16 cellular contexts compared by ENCODE assay signal in genomic region chr19:50322234-50322633, GRCh38. TPM values are rescaled to one million over a fixed set of nuclear protein-coding genes. Genes with fewer than 3 reads are reported as not detected.
DNase-seq lines count a peak whose midpoint lies in the region; TF ChIP-seq lines count a peak whose summit lies in the region.
"Had no signal": no experiment of that assay in that cellular context is flagged by ENCODE, and none has a peak within 500 bp of the region (broad histone marks: within the 10 kb centered on the region; RNA-seq: fewer than 3 reads in every experiment).

No MANE protein-coding gene starts in this region.

- peaks cover 6% of the 10 kb centered on the region for H3K36me3 Mint-ChIP-seq in glutamatergic neuron (ENCODE audit: unreplicated experiment)

- peaks cover 0 to 6% of the 10 kb centered on the region in 2 experiments; a peak in 1 of 3 replicates for H3K36me3 ChIP-seq in HEK293 (ENCODE audit: control insufficient read depth in 2 of 2, insufficient read depth in 1 of 2, low read length in 2 of 2)
- H3K36me3 ChIP-seq in spleen: peaks cover 0 to 11% (median 0%) of the 10 kb centered on the region in 6 donors
- H3K36me3 ChIP-seq: BLaER1, HAP-1 had no signal

- WGBS in spleen, 5 donors: 79 to 85% (median 80%) methylated on average over 12 of the region's 12 CpGs

- H3K4me1 Mint-ChIP-seq in glutamatergic neuron (ENCODE audit: low read depth, unreplicated experiment): peaks cover 25% of the 10 kb centered on the region

- H3K4me3 Mint-ChIP-seq in glutamatergic neuron (ENCODE audit: unreplicated experiment): peak overlapping the region; percentile 55
- H3K4me3 Mint-ChIP-seq: HFFc6 had no signal

- no peaks in the 10 kb centered on the region for H3K9me3 ChIP-seq in HEK293 (ENCODE audit: control insufficient read depth, insufficient read depth, low read depth, low read length)
- peaks cover 0 to 7% (median 0%) of the 10 kb centered on the region in 8 donors for H3K9me3 ChIP-seq in spleen
- H3K9me3 ChIP-seq: BLaER1, HAP-1 had no signal

- peak overlapping the region; percentile 53 for H3K27ac Mint-ChIP-seq in glutamatergic neuron (ENCODE audit: unreplicated experiment)
- H3K27ac Mint-ChIP-seq: HFFc6 had no signal

- DNase-seq in GM10266 (ENCODE audit: extremely low spot score) (peak; percentile 6), glutamatergic neuron (no peak), spleen (peak; percentile 50), DMS 273 treated with DMSO at 0.1 percent for 48 hours (lab: John Stamatoyannopoulos, UW) (no peak), SKM-1 (lab: John Stamatoyannopoulos, UW; ENCODE audit: unreplicated experiment) (no peak)
- no peak for DNase-seq in activated CD8-positive, alpha-beta memory T cell treated with anti-CD3 and anti-CD28 coated beads, Interleukin-2, amount 50 U/mL, for 4 hours
- DNase-seq: 8988T, AML-193, Calu3, DMS79, GOT3, HFFc6 had no signal

- no peak overlapping the region for H3K27ac ChIP-seq in HEK293 (ENCODE audit: extremely low read depth, low read depth, low read length)
- H3K27ac ChIP-seq in spleen: no peak overlapping the region
- H3K27ac ChIP-seq: BLaER1 had no signal

- H3K4me1 ChIP-seq in HEK293 (ENCODE audit: control insufficient read depth, insufficient read depth, low read length) (no peaks in the 10 kb centered on the region), spleen (peaks cover 5 to 22% (median 14%) of the 10 kb centered on the region in 6 donors)
- H3K4me1 ChIP-seq: HAP-1 had no signal

- peaks cover 21% of the 10 kb centered on the region for H3K27me3 Mint-ChIP-seq in glutamatergic neuron (ENCODE audit: unreplicated experiment)

- TF ChIP-seq CTCF in GM10266 (IDR thresholded peaks at IDR 0.05; ENCODE audit: control insufficient read depth, insufficient read depth, low read depth, missing control alignments): no peak
- no peak for TF ChIP-seq CTCF in HEK293 (tag by site-specific recombination; IDR thresholded peaks at IDR 0.05)
- no peak for TF ChIP-seq CTCF in glutamatergic neuron (IDR thresholded peaks at IDR 0.05; ENCODE audit: partially characterized antibody, unreplicated experiment)
- TF ChIP-seq CTCF in spleen (IDR thresholded peaks at IDR 0.05 in 8 of 11, conservative IDR thresholded peaks at IDR 0.05 in 3 of 11): no peak

- H3K9me3 Mint-ChIP-seq in glutamatergic neuron (ENCODE audit: unreplicated experiment): peaks cover 14% of the 10 kb centered on the region

- CTCF ChIA-PET in HEK293 (lab: Yijun Ruan, JAX): interaction anchor here (0.6 kb wide), 1 partner anchor 29 kb away, joined by 3 read pairs; no protein-coding TSS in a partner anchor

- H3K4me3 ChIP-seq in HEK293 (ENCODE audit: low read depth, low read length) (no peak overlapping the region), spleen (no peak overlapping the region)
- H3K4me3 ChIP-seq: BLaER1, HAP-1 had no signal

- POLR2A ChIA-PET in HEK293 (lab: Yijun Ruan, JAX): no interaction called here

- no peak for TF ChIP-seq POLR2A in spleen (IDR thresholded peaks at IDR 0.05)

- intact Hi-C loops in spleen (cut with DNase I; ENCODE audit: low total_unique reads): no loop called here

- peaks cover 0 to 52% (median 17%) of the 10 kb centered on the region in 7 donors for H3K27me3 ChIP-seq in spleen (replicated peaks in 1 of 7)

TF ChIP-seq in HEK293, 187 proteins besides CTCF, POLR2A, EP300 and RAD21:
- TF ChIP-seq ZBTB6 (tag by site-specific recombination; IDR thresholded peaks at IDR 0.05) (no peak), GLIS2 (tag by site-specific recombination; IDR thresholded peaks at IDR 0.05) (peak; percentile 45; the same call in 1 of the 2 replicates)
TF ChIP-seq in HEK293: peak in this region for 1.

RNA-seq across cellular contexts. Expression of gene KCNC3, which starts 6.9 kb away (rescaled TPM):
- total RNA-seq in glutamatergic neuron (ENCODE audit: unreplicated experiment) (10.6 TPM), spleen (10 to 100 TPM in 2 of 7 donors, 1 to 10 TPM in 5; 2.6 to 20.8 (median 7.1) TPM)
- polyA plus RNA-seq in spleen: 1 to 10 TPM in 1 of 3 donors, under 1 TPM in 2; 0.72 to 2.6 (median 0.74) TPM
- total RNA-seq: HFFc6 had no signal

RNA-seq across cellular contexts. Expression of gene NAPSA, which starts 43.2 kb away (rescaled TPM):
- 0.88 TPM for total RNA-seq in glutamatergic neuron (ENCODE audit: unreplicated experiment)
- 1 to 10 TPM; 1.5 to 3.4 (median 2.3) TPM for total RNA-seq in spleen
- 1 to 10 TPM; 4.5 to 6.4 (median 5.0) TPM for polyA plus RNA-seq in spleen
- total RNA-seq: HepG2 had no signal
- polyA plus RNA-seq: HepG2 had no signal

RNA-seq across cellular contexts. Expression of gene NR1H2, which starts 54.0 kb away (rescaled TPM):
- total RNA-seq in glutamatergic neuron (ENCODE audit: unreplicated experiment) (28.3 TPM), spleen (10 to 100 TPM; 59.9 to 96.0 (median 84.8) TPM)
- 10 to 100 TPM; 53.1 to 75.5 (median 55.8) TPM for polyA plus RNA-seq in spleen

Comparison
In these comparisons a context has a peak if more than half of its experiments do, and no peak if none do; other contexts are left out.
1. DNase-seq: peak in GM10266 (single experiment) and spleen (single experiment); none in glutamatergic neuron (single experiment), DMS 273 treated with DMSO at 0.1 percent for 48 hours (single experiment), SKM-1 (single experiment) and activated CD8-positive, alpha-beta memory T cell treated with anti-CD3 and anti-CD28 coated beads, Interleukin-2, amount 50 U/mL, for 4 hours (single experiment).